Comparison of ENCODE assay signal across 2 cellular contexts in the genomic region with DNA sequence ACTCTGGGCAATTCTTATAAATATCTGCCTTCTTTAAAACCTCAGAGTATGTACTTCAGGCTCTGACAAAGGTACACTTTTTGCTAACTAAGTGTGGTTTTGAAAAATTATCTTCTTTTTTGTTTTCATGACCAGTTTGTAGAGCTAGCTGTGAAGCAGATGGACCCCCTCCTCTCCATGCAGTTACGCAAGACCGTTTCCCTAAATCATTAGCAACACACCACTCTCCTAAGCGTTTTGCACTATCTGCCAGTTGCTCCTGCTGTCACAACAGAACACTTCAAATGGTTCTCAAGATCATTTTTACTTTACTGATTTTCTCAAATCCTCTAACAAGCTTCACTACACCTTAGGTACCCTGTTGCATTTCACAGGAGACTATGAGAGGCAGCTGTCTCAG.
TF ChIP-seq lines count a peak whose summit lies in the region.

No MANE protein-coding gene starts in this region.

TF ChIP-seq in A549, 52 proteins besides CTCF, POLR2A, EP300 and RAD21:
- TF ChIP-seq GATA3 (IDR thresholded peaks at IDR 0.05; ENCODE audit: borderline replicate concordance) (no peak), FOXS1 (CRISPR knock-in tag; IDR thresholded peaks at IDR 0.05) (no peak), KDM1A (IDR thresholded peaks at IDR 0.05; ENCODE audit: low read depth) (no peak), CEBPB (IDR thresholded peaks at IDR 0.05) (peak; percentile 13 to 53; a peak in 2 of 4 replicates), MAFK (IDR thresholded peaks at IDR 0.05; ENCODE audit: partially characterized antibody) (no peak)
- TF ChIP-seq, protein P1, sequence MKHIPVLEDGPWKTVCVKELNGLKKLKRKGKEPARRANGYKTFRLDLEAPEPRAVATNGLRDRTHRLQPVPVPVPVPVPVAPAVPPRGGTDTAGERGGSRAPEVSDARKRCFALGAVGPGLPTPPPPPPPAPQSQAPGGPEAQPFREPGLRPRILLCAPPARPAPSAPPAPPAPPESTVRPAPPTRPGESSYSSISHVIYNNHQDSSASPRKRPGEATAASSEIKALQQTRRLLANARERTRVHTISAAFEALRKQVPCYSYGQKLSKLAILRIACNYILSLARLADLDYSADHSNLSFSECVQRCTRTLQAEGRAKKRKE (CRISPR knock-in tag; IDR thresholded peaks at IDR 0.05; ENCODE audit: low read depth): no peak

TF ChIP-seq in K562, 482 proteins besides CTCF, POLR2A, EP300 and RAD21:
- TF ChIP-seq ZNF354B (CRISPR knock-in tag; IDR thresholded peaks at IDR 0.05): no peak
- TF ChIP-seq CEBPG (CRISPR knock-in tag; IDR thresholded peaks at IDR 0.05): peak; percentile 35; the same call in 1 of the 2 replicates
- 0 out of 4 replicates have a peak, but pooled peaks of 1 of the 2 experiments have one; percentile 20 for TF ChIP-seq CEBPG (tag; conservative IDR thresholded peaks at IDR 0.05 in 1 of 2, IDR thresholded peaks at IDR 0.05 in 1 of 2)
- TF ChIP-seq KLF1 (tag; IDR thresholded peaks at IDR 0.05): no peak
- peak; percentile 92 for TF ChIP-seq CEBPB (tag; IDR thresholded peaks at IDR 0.05)
